ENCODE assay signal across 2 cellular contexts in the genomic region with DNA sequence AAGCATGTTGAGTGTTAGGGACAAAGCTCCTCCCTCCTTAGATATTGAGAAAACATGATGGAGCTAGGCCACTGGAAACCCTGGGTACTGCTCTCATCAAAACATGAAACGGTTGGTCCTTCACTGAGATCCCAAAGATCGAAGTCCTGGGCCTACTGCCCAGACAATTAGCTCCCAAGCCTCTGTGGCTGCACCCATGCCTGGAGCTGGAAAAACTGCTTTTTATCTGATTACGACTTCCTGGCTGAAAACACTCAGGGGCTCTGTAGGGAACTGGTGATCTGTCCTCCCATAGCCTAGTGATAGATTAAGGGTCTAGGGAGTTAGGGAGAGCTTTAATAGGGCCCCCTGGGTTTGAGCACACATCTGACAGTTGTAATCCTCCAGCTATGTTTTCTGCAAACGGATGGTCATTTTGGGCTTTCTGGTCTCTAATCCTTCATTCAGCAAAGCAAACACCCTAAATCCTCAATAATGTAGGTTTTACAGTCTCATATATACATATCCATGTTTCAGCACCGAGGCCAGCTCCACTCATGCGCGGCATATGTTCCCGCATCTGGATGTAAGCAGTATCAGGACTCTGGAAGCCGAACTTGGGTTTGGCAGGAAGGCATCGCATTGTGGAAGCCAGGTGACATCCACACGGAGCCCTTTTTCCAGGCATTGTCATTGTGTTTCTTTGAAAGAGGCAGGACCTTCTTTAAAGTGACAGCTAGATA.
TF ChIP-seq lines count a peak whose summit lies in the region.

No MANE protein-coding gene starts in this region.

TF ChIP-seq in SK-N-SH, 30 proteins besides CTCF, POLR2A, EP300 and RAD21 (continued from another document):
- TF ChIP-seq REST (IDR thresholded peaks at IDR 0.05; ENCODE audit: low read depth, low read length) (peak; percentile 85), GATA2 (CRISPR knock-in tag; IDR thresholded peaks at IDR 0.05) (0 out of 2 replicates have a peak, but pooled peaks have one; percentile 22), NFIC (IDR thresholded peaks at IDR 0.05; ENCODE audit: borderline replicate concordance) (no peak), FOXJ3 (CRISPR knock-in tag; IDR thresholded peaks at IDR 0.05) (no peak; the same call in 1 of the 2 replicates), FOXM1 (IDR thresholded peaks at IDR 0.05; ENCODE audit: low read depth) (no peak), TCF12 (IDR thresholded peaks at IDR 0.05) (no peak), MAX (IDR thresholded peaks at IDR 0.05; ENCODE audit: low read depth) (no peak), SIN3A (IDR thresholded peaks at IDR 0.05; ENCODE audit: borderline replicate concordance, low read depth, low read length) (no peak), CHD2 (IDR thresholded peaks at IDR 0.05; ENCODE audit: low read length, partially characterized antibody) (no peak), RFX5 (IDR thresholded peaks at IDR 0.05; ENCODE audit: low read length) (no peak), YY1 (IDR thresholded peaks at IDR 0.05; ENCODE audit: low read depth) (no peak), MEF2A (IDR thresholded peaks at IDR 0.05; ENCODE audit: borderline replicate concordance, low read depth) (no peak)

TF ChIP-seq in SK-N-SH treated with all-trans-retinoic acid at 6 μM for 48 hours, 23 proteins besides CTCF, POLR2A, EP300 and RAD21 (continued from another document):
- TF ChIP-seq TSHZ2 (CRISPR knock-in tag; IDR thresholded peaks at IDR 0.05) (no peak), CSRNP3 (CRISPR knock-in tag; IDR thresholded peaks at IDR 0.05) (no peak), BACH2 (CRISPR knock-in tag; IDR thresholded peaks at IDR 0.05; ENCODE audit: borderline replicate concordance) (no peak), ZFP30 (CRISPR knock-in tag; IDR thresholded peaks at IDR 0.05) (no peak), GLIS3 (CRISPR knock-in tag; IDR thresholded peaks at IDR 0.05) (no peak), POU6F1 (CRISPR knock-in tag; IDR thresholded peaks at IDR 0.05; ENCODE audit: borderline replicate concordance, low read depth) (no peak)
TF ChIP-seq in SK-N-SH treated with all-trans-retinoic acid at 6 μM for 48 hours: peak in this region for 0.
